26 cellular contexts compared by ENCODE assay signal in genomic region chr14:26081043-26081442, GRCh38.
"Had no signal": no experiment of that assay in that cellular context is flagged by ENCODE, and none has a peak within 500 bp of the region (broad histone marks: within the 10 kb centered on the region; RNA-seq: fewer than 3 reads in every experiment).

No MANE protein-coding gene starts in this region.

- ATAC-seq: effector memory CD8-positive, alpha-beta T cell; esophagus mucosa; foreskin keratinocyte; gastrocnemius medialis; gastroesophageal sphincter; heart left ventricle; heart right ventricle had no signal

- H3K4me3 ChIP-seq: colonic mucosa, coronary artery, dorsolateral prefrontal cortex, esophagus muscularis mucosa, esophagus squamous epithelium, gastrocnemius medialis, gastroesophageal sphincter, heart left ventricle, heart right ventricle had no signal

- H3K4me1 ChIP-seq: colonic mucosa, esophagus muscularis mucosa, esophagus squamous epithelium, foreskin keratinocyte, gastrocnemius medialis, gastroesophageal sphincter, heart left ventricle, heart right ventricle had no signal

- H3K27ac ChIP-seq: colonic mucosa, coronary artery, dorsolateral prefrontal cortex, epithelial cell of prostate, esophagus muscularis mucosa, esophagus squamous epithelium, foreskin keratinocyte, gastrocnemius medialis, gastroesophageal sphincter, heart left ventricle, heart right ventricle had no signal

- H3K9me3 ChIP-seq: colonic mucosa, esophagus muscularis mucosa, esophagus squamous epithelium, gastrocnemius medialis, gastroesophageal sphincter, heart right ventricle had no signal

- FAIRE-seq: colon, endothelial cell of umbilical vein had no signal

- H3K36me3 ChIP-seq: colonic mucosa, esophagus muscularis mucosa, esophagus squamous epithelium, gastrocnemius medialis, gastroesophageal sphincter, heart left ventricle, heart right ventricle had no signal

- H3K27me3 ChIP-seq: colonic mucosa, dorsolateral prefrontal cortex, esophagus muscularis mucosa, esophagus squamous epithelium, foreskin keratinocyte, gastrocnemius medialis, gastroesophageal sphincter, heart left ventricle, heart right ventricle had no signal

- DNase-seq: colonic mucosa; cortex of kidney; dermis blood vessel endothelial cell; dorsolateral prefrontal cortex; effector CD4-positive, alpha-beta T cell; effector CD8-positive, alpha-beta T cell; effector memory CD4-positive, alpha-beta T cell; effector memory CD8-positive, alpha-beta T cell; endodermal cell; erythroblast; esophagus squamous epithelium; foreskin fibroblast; foreskin keratinocyte; foreskin melanocyte; gastrocnemius medialis; glutamatergic neuron; head of caudate nucleus; heart left ventricle; heart right ventricle had no signal
